ENCODE assay signal across 17 cellular contexts in the genomic region with DNA sequence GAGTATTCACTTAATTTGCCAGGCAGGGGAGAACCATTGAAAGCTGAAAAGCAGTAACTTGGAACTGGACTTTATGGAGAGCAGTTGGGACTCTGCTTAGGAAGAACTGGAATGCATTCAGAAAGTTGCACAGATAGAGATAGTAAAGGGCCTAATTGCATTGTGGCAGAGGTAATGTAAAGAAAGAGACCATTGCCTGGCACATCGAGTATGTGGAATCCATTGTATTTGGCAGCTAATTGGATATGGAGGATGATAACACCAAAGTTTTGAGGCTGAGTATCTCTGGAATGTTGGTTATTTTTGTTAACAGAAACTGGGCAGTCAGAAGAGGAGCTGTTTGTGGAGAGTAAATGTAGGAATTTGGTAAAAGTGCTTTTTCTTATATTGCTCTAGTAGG.
A peak's percentile ranks its signal among the peaks of the same experiment; 100 is the strongest.
DNase-seq lines count a peak whose midpoint lies in the region; ATAC-seq and TF ChIP-seq lines count a peak whose summit lies in the region.
"Had no signal": no experiment of that assay in that cellular context is flagged by ENCODE, and none has a peak within 500 bp of the region (broad histone marks: within the 10 kb centered on the region; RNA-seq: fewer than 3 reads in every experiment).

No MANE protein-coding gene starts in this region.

- no peak overlapping the region for H3K4me3 Mint-ChIP-seq in neural progenitor cell
- H3K4me3 Mint-ChIP-seq: CD4-positive, alpha-beta T cell had no signal

- H4K20me1 ChIP-seq in PC-3 (ENCODE audit: low read length) = no peaks in the 10 kb centered on the region
- no peaks in the 10 kb centered on the region for H4K20me1 ChIP-seq in neural progenitor cell (ENCODE audit: low read depth)

- H3K27me3 ChIP-seq in PC-3 (ENCODE audit: low read length) (no peaks in the 10 kb centered on the region), neural progenitor cell (no peaks in the 10 kb centered on the region)
- H3K27me3 ChIP-seq: SJCRH30 had no signal

- no TSS peak for BruUV-seq in PC-3 (replicated peaks; lab: Mats Ljungman, UMichigan)

- intact Hi-C loops in PC-3 (cut with micrococcal nuclease) = no loop called here

- H3K27ac Mint-ChIP-seq in neural progenitor cell = no peak overlapping the region
- H3K27ac Mint-ChIP-seq: CD4-positive, alpha-beta T cell had no signal

- no peaks in the 10 kb centered on the region for H3K9me3 ChIP-seq in PC-3 (ENCODE audit: low read length)
- H3K9me3 ChIP-seq in neural progenitor cell (ENCODE audit: low read depth) = no peaks in the 10 kb centered on the region
- H3K9me3 ChIP-seq: SJCRH30 had no signal

- H3K4me1 ChIP-seq in PC-3 (ENCODE audit: insufficient read depth, low read length) = peaks cover 42% of the 10 kb centered on the region
- H3K4me1 ChIP-seq in neural progenitor cell = peaks cover 16% of the 10 kb centered on the region

- H3F3A ChIP-seq in PC-3 (ENCODE audit: low read length, unreplicated experiment) = peaks cover 3% of the 10 kb centered on the region
- H3F3A ChIP-seq in neural progenitor cell (ENCODE audit: low read depth) = no peaks in the 10 kb centered on the region

- H3K9me2 ChIP-seq in PC-3 (replicated peaks; ENCODE audit: low read length) = no peaks in the 10 kb centered on the region

- CTCF ChIA-PET in PC-3 (lab: Charles Lee) = no interaction called here

- ATAC-seq in PC-3 (no peak), HG03045 (IDR thresholded peaks at IDR 0.05; ENCODE audit: unreplicated experiment) (no peak), left lobe of liver (no peak), omental fat pad (ENCODE audit: low FRiP score) (no peak)
- ATAC-seq: GM12878, HepG2 had no signal

- no peak for DNase-seq in PC-3
- DNase-seq in choroid plexus epithelial cell (ENCODE audit: low read depth) = peak; percentile 18
- DNase-seq in neural progenitor cell (ENCODE audit: low spot score) = peak; percentile 26
- DNase-seq in H4 (ENCODE audit: low spot score) = no peak
- no peak for DNase-seq in left lobe of liver (ENCODE audit: low spot score)
- no peak for DNase-seq in omental fat pad (ENCODE audit: low spot score)
- DNase-seq: CD4-positive, alpha-beta T cell; GF-D8; GOT3; KG1; NCI-H1930; NCI-H226; NCI-H524 treated with DMSO at 0.1 percent for 48 hours; SJCRH30 had no signal

- POLR2A ChIA-PET in PC-3 (lab: Charles Lee; ENCODE audit: unreplicated experiment) = interaction anchor here (0.7 kb wide), 1 partner anchor 724 kb away, joined by 7 read pairs; no protein-coding TSS in a partner anchor

- no peaks in the 10 kb centered on the region for H3K36me3 Mint-ChIP-seq in neural progenitor cell

- H3K9me3 Mint-ChIP-seq in neural progenitor cell = no peaks in the 10 kb centered on the region
- H3K9me3 Mint-ChIP-seq: CD4-positive, alpha-beta T cell had no signal

- H3K36me3 ChIP-seq in PC-3 (ENCODE audit: low read depth, low read length) (no peaks in the 10 kb centered on the region), neural progenitor cell (no peaks in the 10 kb centered on the region)
- H3K36me3 ChIP-seq: SJCRH30 had no signal

- H3K27ac ChIP-seq in PC-3 (ENCODE audit: low read length) = 0 out of 2 replicates have a peak overlapping the region, but pooled peaks have one; percentile 61
- no peak overlapping the region for H3K27ac ChIP-seq in neural progenitor cell
- H3K27ac ChIP-seq: SJCRH30 had no signal

- H3K79me2 ChIP-seq in PC-3 (ENCODE audit: low read length) = no peaks in the 10 kb centered on the region
- no peaks in the 10 kb centered on the region for H3K79me2 ChIP-seq in neural progenitor cell (ENCODE audit: low read depth)

- no peak for TF ChIP-seq CTCF in PC-3 (conservative IDR thresholded peaks at IDR 0.05; ENCODE audit: low read depth, low read length)
- no peak for TF ChIP-seq CTCF in choroid plexus epithelial cell (conservative IDR thresholded peaks at IDR 0.05; ENCODE audit: low read depth, low read length)
- no peak for TF ChIP-seq CTCF in neural progenitor cell (IDR thresholded peaks at IDR 0.05)
- TF ChIP-seq CTCF in omental fat pad (IDR thresholded peaks at IDR 0.05) = no peak

- H3K27me3 Mint-ChIP-seq in neural progenitor cell (ENCODE audit: insufficient read depth, low read depth) = peaks cover 3% of the 10 kb centered on the region
- H3K27me3 Mint-ChIP-seq: CD4-positive, alpha-beta T cell had no signal

- H2AFZ ChIP-seq in PC-3 (ENCODE audit: low read length) = peak overlapping the region; percentile 37; the same call in 1 of the 2 replicates
- H2AFZ ChIP-seq in neural progenitor cell (replicated peaks) = peak overlapping the region; percentile 55

- peak overlapping the region; percentile 12; the same call in 1 of the 2 replicates for H3K4me3 ChIP-seq in PC-3 (ENCODE audit: low read length)
- no peak overlapping the region for H3K4me3 ChIP-seq in choroid plexus epithelial cell (ENCODE audit: low read depth, low read length)
- no peak overlapping the region for H3K4me3 ChIP-seq in neural progenitor cell
- H3K4me3 ChIP-seq: GM12878, SJCRH30 had no signal

- H3K4me1 Mint-ChIP-seq in neural progenitor cell = peaks cover 38% of the 10 kb centered on the region

- H3K4me2 ChIP-seq in PC-3 (ENCODE audit: low read length) (peak overlapping the region; percentile 68), neural progenitor cell (peak overlapping the region; percentile 16)

- H3K9ac ChIP-seq in PC-3 (ENCODE audit: low read length) (no peak overlapping the region), neural progenitor cell (no peak overlapping the region)

Comparison
In these comparisons a context has a peak if more than half of its experiments do, and no peak if none do; other contexts are left out.
1. DNase-seq: peak in choroid plexus epithelial cell (single experiment) and neural progenitor cell (single experiment); none in PC-3 (single experiment), H4 (single experiment), left lobe of liver (single experiment) and omental fat pad (single experiment).